16 cellular contexts compared by ENCODE assay signal in genomic region chr12:54158581-54158980, GRCh38.
"Had no signal": no experiment of that assay in that cellular context is flagged by ENCODE, and none has a peak within 500 bp of the region (broad histone marks: within the 10 kb centered on the region; RNA-seq: fewer than 3 reads in every experiment).

No MANE protein-coding gene starts in this region.

- H3K27ac ChIP-seq: cardiac muscle cell, esophagus squamous epithelium, ovary, psoas muscle, thyroid gland, VCaP had no signal

- H3K27me3 ChIP-seq: esophagus squamous epithelium, ovary, thyroid gland had no signal

- H3K4me1 ChIP-seq: thyroid gland had no signal

- ATAC-seq: left lobe of liver had no signal

- DNase-seq: activated CD4-positive, alpha-beta T cell treated with anti-CD3 and anti-CD28 coated beads for 1 hour; activated CD8-positive, alpha-beta T cell treated with anti-CD3 and anti-CD28 coated beads, Interleukin-2, amount 10 ng/mL, durations not matched to agents 7 days and 5 days; activated gamma-delta T cell; activated naive CD4-positive, alpha-beta T cell treated with anti-CD3 and anti-CD28 coated beads, Interleukin-2, amount 50 U/mL, for 16 hours; cortex of kidney; esophagus squamous epithelium; ovary; psoas muscle; right cardiac atrium; stimulated activated CD4-positive, alpha-beta T cell treated with anti-CD3 and anti-CD28 coated beads, Interleukin-12 subunit alpha, Interleukin-12 subunit beta, amount 100 ng/mL, for 4 hours; stimulated activated CD4-positive, alpha-beta T cell treated with anti-CD3 and anti-CD28 coated beads, Interleukin-4, amount 100 ng/mL, for 4 hours had no signal

- H3K9me3 ChIP-seq: esophagus squamous epithelium, ovary, psoas muscle, thyroid gland had no signal

- H3K4me3 ChIP-seq: cardiac muscle cell, esophagus squamous epithelium, lung, ovary, psoas muscle, thyroid gland had no signal

- H3K36me3 ChIP-seq: cardiac muscle cell, esophagus squamous epithelium, ovary, thyroid gland had no signal
